ENCODE assay signal across 23 cellular contexts in genomic region chr11:92829121-92829520, GRCh38.
"Had no signal": no experiment of that assay in that cellular context is flagged by ENCODE, and none has a peak within 500 bp of the region (broad histone marks: within the 10 kb centered on the region; RNA-seq: fewer than 3 reads in every experiment).

No MANE protein-coding gene starts in this region.

- H3K36me3 Mint-ChIP-seq: activated CD8-positive, alpha-beta memory T cell treated with anti-CD3 and anti-CD28 coated beads, Interleukin-2, amount 10 ng/mL, durations not matched to agents 7 days and 5 days; memory B cell; naive B cell had no signal

- H3K9me3 Mint-ChIP-seq: activated CD4-positive, alpha-beta memory T cell treated with anti-CD3 and anti-CD28 coated beads, Interleukin-2, amount 10 ng/mL, durations not matched to agents 7 days and 5 days; activated CD4-positive, alpha-beta T cell treated with anti-CD3 and anti-CD28 coated beads, Interleukin-2, amount 10 ng/mL, durations not matched to agents 24 days and 14 days; activated naive CD8-positive, alpha-beta T cell treated with anti-CD3 and anti-CD28 coated beads, Interleukin-2, amount 50 U/mL, for 24 hours had no signal

- H3K27ac Mint-ChIP-seq: activated CD4-positive, alpha-beta memory T cell treated with anti-CD3 and anti-CD28 coated beads, Interleukin-2, amount 10 ng/mL, durations not matched to agents 7 days and 5 days; activated CD4-positive, alpha-beta T cell treated with anti-CD3 and anti-CD28 coated beads, Interleukin-2, amount 10 ng/mL, durations not matched to agents 24 days and 14 days; activated CD8-positive, alpha-beta memory T cell treated with anti-CD3 and anti-CD28 coated beads, Interleukin-2, amount 10 ng/mL, durations not matched to agents 7 days and 5 days; activated naive CD8-positive, alpha-beta T cell treated with anti-CD3 and anti-CD28 coated beads, Interleukin-2, amount 50 U/mL, for 24 hours; effector memory CD8-positive, alpha-beta T cell; memory B cell; naive B cell had no signal

- H3K9me3 ChIP-seq: body of pancreas, esophagus muscularis mucosa, prostate gland, spleen, thoracic aorta, upper lobe of right lung had no signal

- ATAC-seq: activated CD4-positive, CD25-positive, alpha-beta regulatory T cell treated with anti-CD3 and anti-CD28 coated beads, Interleukin-2, amount 50 U/mL, for 24 hours; activated CD8-positive, alpha-beta memory T cell treated with anti-CD3 and anti-CD28 coated beads, Interleukin-2, amount 10 ng/mL, durations not matched to agents 7 days and 5 days; activated naive CD8-positive, alpha-beta T cell treated with anti-CD3 and anti-CD28 coated beads, Interleukin-2, amount 50 U/mL, for 24 hours; body of pancreas; effector memory CD8-positive, alpha-beta T cell; left cardiac atrium; upper lobe of right lung had no signal

- H3K27me3 Mint-ChIP-seq: activated CD4-positive, alpha-beta T cell treated with anti-CD3 and anti-CD28 coated beads, Interleukin-2, amount 10 ng/mL, durations not matched to agents 24 days and 14 days; activated CD8-positive, alpha-beta memory T cell treated with anti-CD3 and anti-CD28 coated beads, Interleukin-2, amount 10 ng/mL, durations not matched to agents 7 days and 5 days; activated naive CD8-positive, alpha-beta T cell treated with anti-CD3 and anti-CD28 coated beads, Interleukin-2, amount 50 U/mL, for 24 hours; effector memory CD8-positive, alpha-beta T cell had no signal

- H3K4me1 ChIP-seq: body of pancreas, prostate gland, spleen, upper lobe of right lung had no signal

- FAIRE-seq: frontal cortex had no signal

- H3K4me1 Mint-ChIP-seq: activated CD4-positive, alpha-beta memory T cell treated with anti-CD3 and anti-CD28 coated beads, Interleukin-2, amount 10 ng/mL, durations not matched to agents 7 days and 5 days; activated CD4-positive, alpha-beta T cell treated with anti-CD3 and anti-CD28 coated beads, Interleukin-2, amount 10 ng/mL, durations not matched to agents 24 days and 14 days; activated CD8-positive, alpha-beta memory T cell treated with anti-CD3 and anti-CD28 coated beads, Interleukin-2, amount 10 ng/mL, durations not matched to agents 7 days and 5 days; activated naive CD8-positive, alpha-beta T cell treated with anti-CD3 and anti-CD28 coated beads, Interleukin-2, amount 50 U/mL, for 24 hours; memory B cell; naive B cell had no signal

- H3K4me3 Mint-ChIP-seq: activated CD4-positive, alpha-beta memory T cell treated with anti-CD3 and anti-CD28 coated beads, Interleukin-2, amount 10 ng/mL, durations not matched to agents 7 days and 5 days; activated CD4-positive, alpha-beta T cell treated with anti-CD3 and anti-CD28 coated beads, Interleukin-2, amount 10 ng/mL, durations not matched to agents 24 days and 14 days; activated CD8-positive, alpha-beta memory T cell treated with anti-CD3 and anti-CD28 coated beads, Interleukin-2, amount 10 ng/mL, durations not matched to agents 7 days and 5 days; activated naive CD8-positive, alpha-beta T cell treated with anti-CD3 and anti-CD28 coated beads, Interleukin-2, amount 50 U/mL, for 24 hours; effector memory CD8-positive, alpha-beta T cell; memory B cell; naive B cell had no signal

- H3K27me3 ChIP-seq: body of pancreas, esophagus muscularis mucosa, spleen, upper lobe of right lung had no signal

- H3K27ac ChIP-seq: body of pancreas, esophagus muscularis mucosa, prostate gland, spleen, thoracic aorta, upper lobe of right lung had no signal

- DNase-seq: activated CD4-positive, alpha-beta memory T cell treated with anti-CD3 and anti-CD28 coated beads, Interleukin-2, amount 10 ng/mL, durations not matched to agents 7 days and 5 days; activated CD4-positive, alpha-beta T cell treated with anti-CD3 and anti-CD28 coated beads, Interleukin-2, amount 10 ng/mL, durations not matched to agents 24 days and 14 days; activated CD8-positive, alpha-beta memory T cell treated with anti-CD3 and anti-CD28 coated beads, Interleukin-2, amount 10 ng/mL, durations not matched to agents 7 days and 5 days; activated gamma-delta T cell; activated naive CD4-positive, alpha-beta T cell treated with anti-CD3 and anti-CD28 coated beads, Interleukin-2, amount 50 U/mL, for 16 hours; activated naive CD8-positive, alpha-beta T cell treated with anti-CD3 and anti-CD28 coated beads, Interleukin-2, amount 50 U/mL, for 24 hours; activated T-cell treated with anti-CD3 and anti-CD28 coated beads for 4 hours; anterior cingulate cortex; body of pancreas; dermis blood vessel endothelial cell; effector memory CD8-positive, alpha-beta T cell; left cardiac atrium; naive B cell; spleen; stimulated activated CD4-positive, alpha-beta T cell treated with anti-CD3 and anti-CD28 coated beads, Interleukin-4, amount 100 ng/mL, for 24 hours; stimulated activated naive CD4-positive, alpha-beta T cell treated with Interleukin-2 at 50 U/mL for 16 hours; upper lobe of right lung had no signal

- H3K36me3 ChIP-seq: esophagus muscularis mucosa, prostate gland, spleen, upper lobe of right lung had no signal

- H3K4me3 ChIP-seq: body of pancreas, esophagus muscularis mucosa, prostate gland, spleen, thoracic aorta, upper lobe of right lung had no signal
